Comparison of ENCODE assay signal across 15 cellular contexts in the genomic region with DNA sequence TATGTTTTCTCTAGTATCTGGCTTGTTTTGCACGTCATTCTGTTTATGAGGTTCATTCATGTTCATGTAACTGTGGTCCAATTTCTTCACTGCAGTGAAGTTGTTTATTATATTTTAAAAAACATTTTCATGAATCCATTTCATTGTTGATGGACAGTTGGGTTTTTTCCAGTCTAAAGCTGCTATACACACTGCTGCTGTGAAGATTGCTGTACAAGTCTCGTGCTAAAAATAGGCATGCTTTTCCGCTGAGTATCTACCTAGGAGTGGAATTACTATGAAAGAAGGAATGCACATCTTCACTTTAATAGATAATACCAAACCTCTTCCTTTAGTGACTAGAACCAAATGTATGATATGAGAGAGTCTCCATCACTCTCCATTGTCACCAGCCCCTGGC. TPM values are rescaled to one million over a fixed set of nuclear protein-coding genes. Genes with fewer than 3 reads are reported as not detected.
A peak's percentile ranks its signal among the peaks of the same experiment; 100 is the strongest.
DNase-seq lines count a peak whose midpoint lies in the region; ATAC-seq, FAIRE-seq and TF ChIP-seq lines count a peak whose summit lies in the region.
"Had no signal": no experiment of that assay in that cellular context is flagged by ENCODE, and none has a peak within 500 bp of the region (broad histone marks: within the 10 kb centered on the region; RNA-seq: fewer than 3 reads in every experiment).

No MANE protein-coding gene starts in this region.

- 44% methylated on average over 3 of the region's 3 CpGs for WGBS in A549 (ENCODE audit: missing lambda C conversion rate)

- H3K9me3 ChIP-seq in A549, result no peaks in the 10 kb centered on the region
- H3K9me3 ChIP-seq: tibial nerve had no signal

- H3K4me3 ChIP-seq in A549, result no peak overlapping the region
- H3K4me3 ChIP-seq: tibial nerve had no signal

- peak in 1 of 2 experiments; percentile 52 for DNase-seq in A549 (ENCODE audit: low read depth in 1 of 2, low spot score in 1 of 2)
- DNase-seq in HT1080 (ENCODE audit: low read depth), result peak; percentile 76
- no peak for DNase-seq in chondrocyte (ENCODE audit: low spot score)
- DNase-seq in myocyte (ENCODE audit: low read depth), result peak; percentile 53
- DNase-seq in COLO668 (lab: John Stamatoyannopoulos, UW; ENCODE audit: unreplicated experiment), result no peak
- DNase-seq in stimulated activated CD4-positive, alpha-beta T cell treated with anti-CD3 and anti-CD28 coated beads, Interleukin-2, amount 100 ng/mL, for 48 hours, result no peak
- no peak for DNase-seq in activated CD8-positive, alpha-beta memory T cell treated with anti-CD3 and anti-CD28 coated beads, Interleukin-2, amount 50 U/mL, for 48 hours
- no peak for DNase-seq in NCI-H2171 treated with DMSO at 0.1 percent for 48 hours (lab: John Stamatoyannopoulos, UW)
- DNase-seq: DND-41, T-helper 17 cell had no signal

- H3K36me3 Mint-ChIP-seq in chondrocyte (ENCODE audit: low read depth), result no peaks in the 10 kb centered on the region

- no peak for TF ChIP-seq POLR2A in A549 (IDR thresholded peaks at IDR 0.05; ENCODE audit: low read length)

- no peak overlapping the region for H3K4me3 Mint-ChIP-seq in chondrocyte (ENCODE audit: unreplicated experiment)
- H3K4me3 Mint-ChIP-seq: T-helper 17 cell had no signal

- ATAC-seq in A549, result peak; percentile 66 to 86; a peak in 4 of 6 replicates
- ATAC-seq: sciatic nerve, T-helper 17 cell had no signal

- H3K9me3 Mint-ChIP-seq in chondrocyte (ENCODE audit: low read depth), result no peaks in the 10 kb centered on the region

- no peak for FAIRE-seq in A549 (lab: Jason Lieb, UNC)
- FAIRE-seq: bronchial epithelial cell, GM18507 had no signal

- peaks cover 82% of the 10 kb centered on the region for H3K4me1 Mint-ChIP-seq in chondrocyte (ENCODE audit: low read depth)

- POLR2A ChIA-PET in A549 (lab: Yijun Ruan, JAX), result no interaction called here

- peak overlapping the region; percentile 70 for H3K27ac Mint-ChIP-seq in chondrocyte (ENCODE audit: unreplicated experiment)
- H3K27ac Mint-ChIP-seq: T-helper 17 cell had no signal

- TF ChIP-seq EP300 in A549 (IDR thresholded peaks at IDR 0.05), result no peak

- no peak for TF ChIP-seq RAD21 in A549 (conservative IDR thresholded peaks at IDR 0.05 in 1 of 2, IDR thresholded peaks at IDR 0.05 in 1 of 2)

- no peak for TF ChIP-seq CTCF in A549 (IDR thresholded peaks at IDR 0.05)
- TF ChIP-seq CTCF in chondrocyte (IDR thresholded peaks at IDR 0.05), result no peak

- H3K27me3 Mint-ChIP-seq in chondrocyte (ENCODE audit: low read depth), result no peaks in the 10 kb centered on the region
- H3K27me3 Mint-ChIP-seq: T-helper 17 cell had no signal

- peak overlapping the region; percentile 62 for H3K4me2 ChIP-seq in A549
- H3K4me2 ChIP-seq: KMS-11 had no signal

- peaks cover 25% of the 10 kb centered on the region for H3K4me1 ChIP-seq in A549

- peak overlapping the region; percentile 61 to 76 for H3K27ac ChIP-seq in A549
- H3K27ac ChIP-seq: KMS-11 had no signal

- CTCF ChIA-PET in A549 (lab: Yijun Ruan, JAX), result interaction anchor here (0.8 to 1.2 kb wide), 5 partner anchors 20 to 233 kb away, joined by 3 read pairs; no protein-coding TSS in a partner anchor

TF ChIP-seq in A549, 52 proteins besides CTCF, POLR2A, EP300 and RAD21:
- TF ChIP-seq, protein P1, sequence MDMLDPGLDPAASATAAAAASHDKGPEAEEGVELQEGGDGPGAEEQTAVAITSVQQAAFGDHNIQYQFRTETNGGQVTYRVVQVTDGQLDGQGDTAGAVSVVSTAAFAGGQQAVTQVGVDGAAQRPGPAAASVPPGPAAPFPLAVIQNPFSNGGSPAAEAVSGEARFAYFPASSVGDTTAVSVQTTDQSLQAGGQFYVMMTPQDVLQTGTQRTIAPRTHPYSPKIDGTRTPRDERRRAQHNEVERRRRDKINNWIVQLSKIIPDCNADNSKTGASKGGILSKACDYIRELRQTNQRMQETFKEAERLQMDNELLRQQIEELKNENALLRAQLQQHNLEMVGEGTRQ (IDR thresholded peaks at IDR 0.05), result no peak
- no peak for TF ChIP-seq ZNF302 (CRISPR knock-in tag; IDR thresholded peaks at IDR 0.05)
- TF ChIP-seq JUNB (IDR thresholded peaks at IDR 0.05), result no peak
- TF ChIP-seq FOSB (CRISPR knock-in tag; IDR thresholded peaks at IDR 0.05), result no peak
- TF ChIP-seq, protein P2, sequence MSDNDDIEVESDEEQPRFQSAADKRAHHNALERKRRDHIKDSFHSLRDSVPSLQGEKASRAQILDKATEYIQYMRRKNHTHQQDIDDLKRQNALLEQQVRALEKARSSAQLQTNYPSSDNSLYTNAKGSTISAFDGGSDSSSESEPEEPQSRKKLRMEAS (IDR thresholded peaks at IDR 0.05), result no peak
- no peak for TF ChIP-seq FOSL2 (IDR thresholded peaks at IDR 0.05)
- TF ChIP-seq FOSL2 (CRISPR knock-in tag; IDR thresholded peaks at IDR 0.05), result peak; percentile 34; the same call in 1 of the 2 replicates

RNA-seq across cellular contexts. Expression of a gene that starts 49.0 kb away (rescaled TPM):
- polyA plus RNA-seq in A549 (2011; rRNA removed) (41.6 and 42.6 TPM in 2 replicates), A549 (2017; fragmentation: RNase III; extraction: RNeasy Plus Mini Kit Qiagen cat#74134 plus additional on column Dnase treatment) (45.5 to 48.0 TPM (median 46.1 TPM) in 3 replicates)
- polyA plus RNA-seq in A549 (2012; cell fraction: cytosol; rRNA removed), result 35.1 and 45.9 TPM in 2 replicates
- polyA plus RNA-seq in A549 (2012; cell fraction: nucleus; rRNA removed), result 87.4 and 104 TPM in 2 replicates
- 38.4 and 46.6 TPM in 2 replicates for polyA minus RNA-seq in A549 (2011; rRNA and poly(A)+ RNA removed)
- total RNA-seq in HT1080 (2014; rRNA removed; shearing (Covaris generic)), result 36.6 and 48.2 TPM in 2 replicates
- polyA plus RNA-seq in HT1080 (2015; cell fraction: cytosol; rRNA removed), result 36.0 and 40.9 TPM in 2 replicates
- polyA plus RNA-seq in HT1080 (2015; cell fraction: nucleus; rRNA removed), result 65.5 and 67.1 TPM in 2 replicates
- total RNA-seq in chondrocyte (12.0 to 14.2 TPM (median 13.6 TPM) in 3 replicates), myocyte (4.3 and 8.2 TPM in 2 replicates)
- 6.6 TPM for polyA plus RNA-seq in myocyte (2012)

Comparison
In these comparisons a context has a peak if more than half of its experiments do, and no peak if none do; other contexts are left out.
1. DNase-seq: peak in HT1080 (single experiment) and myocyte (single experiment); none in chondrocyte (single experiment), COLO668 (single experiment), stimulated activated CD4-positive, alpha-beta T cell treated with anti-CD3 and anti-CD28 coated beads, Interleukin-2, amount 100 ng/mL, for 48 hours (0 of 2), activated CD8-positive, alpha-beta memory T cell treated with anti-CD3 and anti-CD28 coated beads, Interleukin-2, amount 50 U/mL, for 48 hours (single experiment) and NCI-H2171 treated with DMSO at 0.1 percent for 48 hours (single experiment).